25 cellular contexts compared by ENCODE assay signal in the genomic region with DNA sequence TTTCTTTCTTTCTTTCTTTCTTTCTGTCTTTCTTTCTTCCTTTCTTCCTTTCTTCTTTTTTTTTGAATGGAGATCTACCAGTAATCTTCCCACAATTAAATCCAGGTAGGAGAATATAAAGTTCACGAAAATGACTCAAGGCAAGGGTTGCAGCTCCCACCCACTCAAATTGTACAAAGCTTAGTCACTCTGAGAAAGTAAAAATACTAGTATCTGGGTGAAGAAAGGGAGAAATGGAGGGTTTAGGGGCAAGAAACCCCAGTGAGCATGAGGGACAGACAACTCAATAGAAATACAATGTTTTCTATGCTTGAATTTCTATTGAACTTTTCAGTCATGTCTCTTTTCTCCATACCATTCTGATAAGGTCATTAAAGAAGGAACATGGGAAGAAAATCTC.
DNase-seq lines count a peak whose midpoint lies in the region; ATAC-seq and TF ChIP-seq lines count a peak whose summit lies in the region.
"Had no signal": no experiment of that assay in that cellular context is flagged by ENCODE, and none has a peak within 500 bp of the region (broad histone marks: within the 10 kb centered on the region; RNA-seq: fewer than 3 reads in every experiment).

No MANE protein-coding gene starts in this region.

- H3K79me2 ChIP-seq in neural progenitor cell (ENCODE audit: low read depth): no peaks in the 10 kb centered on the region

- H3K27ac Mint-ChIP-seq in activated CD4-positive, alpha-beta memory T cell treated with anti-CD3 and anti-CD28 coated beads for 36 hours: peak overlapping the region; percentile 74
- H3K27ac Mint-ChIP-seq in activated CD4-positive, alpha-beta memory T cell treated with anti-CD3 and anti-CD28 coated beads, Interleukin-2, amount 10 ng/mL, durations not matched to agents 7 days and 5 days: no peak overlapping the region
- peak overlapping the region; percentile 94 to 99 for H3K27ac Mint-ChIP-seq in activated naive CD4-positive, alpha-beta T cell treated with anti-CD3 and anti-CD28 coated beads, Interleukin-2, amount 50 U/mL, for 72 hours
- peak overlapping the region; percentile 98 for H3K27ac Mint-ChIP-seq in activated T-helper 17 cell treated with anti-CD3 and anti-CD28 coated beads, Interleukin-2, amount 50 U/mL, for 72 hours
- peak overlapping the region; percentile 90 for H3K27ac Mint-ChIP-seq in stimulated activated effector memory CD8-positive, alpha-beta T cell treated with anti-CD3 and anti-CD28 coated beads, Interleukin-12 subunit alpha, Interleukin-12 subunit beta, amount 100 ng/mL, for 72 hours
- no peak overlapping the region for H3K27ac Mint-ChIP-seq in neural progenitor cell
- H3K27ac Mint-ChIP-seq: B cell, GM23338 had no signal

- POLR2A ChIA-PET in activated CD4-positive, alpha-beta memory T cell treated with anti-CD3 and anti-CD28 coated beads for 36 hours (lab: Charles Lee): no interaction called here
- POLR2A ChIA-PET in activated CD4-positive, alpha-beta memory T cell treated with anti-CD3 and anti-CD28 coated beads, Interleukin-2, amount 10 ng/mL, durations not matched to agents 7 days and 5 days (lab: Charles Lee): no interaction called here

- no peaks in the 10 kb centered on the region for H3K9me3 ChIP-seq in neural progenitor cell (ENCODE audit: low read depth)
- H3K9me3 ChIP-seq: A549, HAP-1 had no signal

- H3K4me3 ChIP-seq in neural progenitor cell: no peak overlapping the region
- H3K4me3 ChIP-seq: A549, GM23338, HAP-1, K562 had no signal

- H3K9me3 Mint-ChIP-seq in activated CD4-positive, alpha-beta memory T cell treated with anti-CD3 and anti-CD28 coated beads for 36 hours: peaks cover 6% of the 10 kb centered on the region
- peaks cover 5% of the 10 kb centered on the region for H3K9me3 Mint-ChIP-seq in activated CD4-positive, alpha-beta memory T cell treated with anti-CD3 and anti-CD28 coated beads, Interleukin-2, amount 10 ng/mL, durations not matched to agents 7 days and 5 days
- H3K9me3 Mint-ChIP-seq in activated naive CD4-positive, alpha-beta T cell treated with anti-CD3 and anti-CD28 coated beads, Interleukin-2, amount 50 U/mL, for 72 hours: peaks cover 0 to 4% of the 10 kb centered on the region in 2 donors
- peaks cover 8% of the 10 kb centered on the region for H3K9me3 Mint-ChIP-seq in activated T-helper 17 cell treated with anti-CD3 and anti-CD28 coated beads, Interleukin-2, amount 50 U/mL, for 72 hours
- peaks cover 3% of the 10 kb centered on the region for H3K9me3 Mint-ChIP-seq in stimulated activated effector memory CD8-positive, alpha-beta T cell treated with anti-CD3 and anti-CD28 coated beads, Interleukin-12 subunit alpha, Interleukin-12 subunit beta, amount 100 ng/mL, for 72 hours
- H3K9me3 Mint-ChIP-seq in neural progenitor cell: no peaks in the 10 kb centered on the region
- H3K9me3 Mint-ChIP-seq: GM23338 had no signal

- no peaks in the 10 kb centered on the region for H3K27me3 Mint-ChIP-seq in activated CD4-positive, alpha-beta memory T cell treated with anti-CD3 and anti-CD28 coated beads for 36 hours
- peaks cover 3% of the 10 kb centered on the region for H3K27me3 Mint-ChIP-seq in activated CD4-positive, alpha-beta memory T cell treated with anti-CD3 and anti-CD28 coated beads, Interleukin-2, amount 10 ng/mL, durations not matched to agents 7 days and 5 days
- no peaks in the 10 kb centered on the region for H3K27me3 Mint-ChIP-seq in activated T-helper 17 cell treated with anti-CD3 and anti-CD28 coated beads, Interleukin-2, amount 50 U/mL, for 72 hours
- peaks cover 12% of the 10 kb centered on the region for H3K27me3 Mint-ChIP-seq in neural progenitor cell (ENCODE audit: insufficient read depth, low read depth)
- H3K27me3 Mint-ChIP-seq: B cell had no signal

- H3K4me3 Mint-ChIP-seq in activated CD4-positive, alpha-beta memory T cell treated with anti-CD3 and anti-CD28 coated beads for 36 hours: peak overlapping the region; percentile 50
- no peak overlapping the region for H3K4me3 Mint-ChIP-seq in activated CD4-positive, alpha-beta memory T cell treated with anti-CD3 and anti-CD28 coated beads, Interleukin-2, amount 10 ng/mL, durations not matched to agents 7 days and 5 days
- H3K4me3 Mint-ChIP-seq in activated T-helper 17 cell treated with anti-CD3 and anti-CD28 coated beads, Interleukin-2, amount 50 U/mL, for 72 hours: peak overlapping the region; percentile 74
- peak overlapping the region; percentile 47 for H3K4me3 Mint-ChIP-seq in stimulated activated effector memory CD8-positive, alpha-beta T cell treated with anti-CD3 and anti-CD28 coated beads, Interleukin-12 subunit alpha, Interleukin-12 subunit beta, amount 100 ng/mL, for 72 hours
- H3K4me3 Mint-ChIP-seq in neural progenitor cell: no peak overlapping the region
- H3K4me3 Mint-ChIP-seq: B cell, CD14-positive monocyte, GM23338 had no signal

- no peaks in the 10 kb centered on the region for H3F3A ChIP-seq in neural progenitor cell (ENCODE audit: low read depth)

- DNase-seq in activated CD4-positive, alpha-beta memory T cell treated with anti-CD3 and anti-CD28 coated beads for 36 hours: no peak
- no peak for DNase-seq in activated CD4-positive, alpha-beta memory T cell treated with anti-CD3 and anti-CD28 coated beads, Interleukin-2, amount 10 ng/mL, durations not matched to agents 7 days and 5 days
- no peak for DNase-seq in activated naive CD4-positive, alpha-beta T cell treated with anti-CD3 and anti-CD28 coated beads, Interleukin-2, amount 50 U/mL, for 72 hours (ENCODE audit: low spot score in 2 of 2)
- no peak for DNase-seq in activated naive CD4-positive, alpha-beta T cell treated with Interleukin-2 at 50 U/mL for 16 hours
- DNase-seq in stimulated activated effector memory CD8-positive, alpha-beta T cell treated with anti-CD3 and anti-CD28 coated beads, Interleukin-12 subunit alpha, Interleukin-12 subunit beta, amount 100 ng/mL, for 72 hours (ENCODE audit: low spot score in 2 of 2): no peak
- no peak for DNase-seq in NOMO-1 treated with DMSO at 0.1 percent for 48 hours (lab: John Stamatoyannopoulos, UW; ENCODE audit: unreplicated experiment)
- no peak for DNase-seq in neural progenitor cell (ENCODE audit: low spot score)
- DNase-seq: DMS53, GDM1, MM.1S, NCI-H1048, NCI-H1417 treated with DMSO at 0.1 percent for 48 hours, NCI-H187, NCI-H2107, NCI-H446 treated with DMSO at 0.1 percent for 48 hours, NCI-H526 treated with DMSO at 0.1 percent for 48 hours had no signal

- CTCF ChIA-PET in activated CD4-positive, alpha-beta memory T cell treated with anti-CD3 and anti-CD28 coated beads for 36 hours (lab: Charles Lee): no interaction called here
- CTCF ChIA-PET in activated CD4-positive, alpha-beta memory T cell treated with anti-CD3 and anti-CD28 coated beads, Interleukin-2, amount 10 ng/mL, durations not matched to agents 7 days and 5 days (lab: Charles Lee): interaction anchor here (0.6 kb wide), 1 partner anchor 64 kb away, joined by 3 read pairs; no protein-coding TSS in a partner anchor

- peaks cover 23% of the 10 kb centered on the region for H3K4me1 Mint-ChIP-seq in activated CD4-positive, alpha-beta memory T cell treated with anti-CD3 and anti-CD28 coated beads for 36 hours (ENCODE audit: low read depth)
- peaks cover 29% of the 10 kb centered on the region for H3K4me1 Mint-ChIP-seq in activated CD4-positive, alpha-beta memory T cell treated with anti-CD3 and anti-CD28 coated beads, Interleukin-2, amount 10 ng/mL, durations not matched to agents 7 days and 5 days
- peaks cover 19% of the 10 kb centered on the region for H3K4me1 Mint-ChIP-seq in activated T-helper 17 cell treated with anti-CD3 and anti-CD28 coated beads, Interleukin-2, amount 50 U/mL, for 72 hours
- peaks cover 18% of the 10 kb centered on the region for H3K4me1 Mint-ChIP-seq in stimulated activated effector memory CD8-positive, alpha-beta T cell treated with anti-CD3 and anti-CD28 coated beads, Interleukin-12 subunit alpha, Interleukin-12 subunit beta, amount 100 ng/mL, for 72 hours
- no peaks in the 10 kb centered on the region for H3K4me1 Mint-ChIP-seq in neural progenitor cell
- H3K4me1 Mint-ChIP-seq: B cell, CD14-positive monocyte had no signal

- H3K27ac ChIP-seq in neural progenitor cell: no peak overlapping the region
- H3K27ac ChIP-seq: A549, HL-60 had no signal

- H3K27me3 ChIP-seq in neural progenitor cell: no peaks in the 10 kb centered on the region

- H3K36me3 Mint-ChIP-seq in activated CD4-positive, alpha-beta memory T cell treated with anti-CD3 and anti-CD28 coated beads for 36 hours: no peaks in the 10 kb centered on the region
- H3K36me3 Mint-ChIP-seq in activated CD4-positive, alpha-beta memory T cell treated with anti-CD3 and anti-CD28 coated beads, Interleukin-2, amount 10 ng/mL, durations not matched to agents 7 days and 5 days (ENCODE audit: low read depth): peaks cover 11% of the 10 kb centered on the region
- H3K36me3 Mint-ChIP-seq in activated naive CD4-positive, alpha-beta T cell treated with anti-CD3 and anti-CD28 coated beads, Interleukin-2, amount 50 U/mL, for 72 hours: peaks cover under 1 to 12% of the 10 kb centered on the region in 2 donors
- H3K36me3 Mint-ChIP-seq in activated T-helper 17 cell treated with anti-CD3 and anti-CD28 coated beads, Interleukin-2, amount 50 U/mL, for 72 hours (ENCODE audit: low read depth): peaks cover 7% of the 10 kb centered on the region
- H3K36me3 Mint-ChIP-seq in stimulated activated effector memory CD8-positive, alpha-beta T cell treated with anti-CD3 and anti-CD28 coated beads, Interleukin-12 subunit alpha, Interleukin-12 subunit beta, amount 100 ng/mL, for 72 hours: peaks cover 5% of the 10 kb centered on the region
- no peaks in the 10 kb centered on the region for H3K36me3 Mint-ChIP-seq in neural progenitor cell
- H3K36me3 Mint-ChIP-seq: CD14-positive monocyte had no signal

- no peaks in the 10 kb centered on the region for H3K36me3 ChIP-seq in neural progenitor cell
- H3K36me3 ChIP-seq: HAP-1 had no signal

- H3K4me1 ChIP-seq in neural progenitor cell: no peaks in the 10 kb centered on the region
- H3K4me1 ChIP-seq: A549, HAP-1 had no signal

- no peak for TF ChIP-seq CTCF in neural progenitor cell (IDR thresholded peaks at IDR 0.05)

- no peak overlapping the region for H3K9ac ChIP-seq in neural progenitor cell

- no peaks in the 10 kb centered on the region for H4K20me1 ChIP-seq in neural progenitor cell (ENCODE audit: low read depth)

- peak; percentile 43 to 51 for ATAC-seq in activated naive CD4-positive, alpha-beta T cell treated with anti-CD3 and anti-CD28 coated beads, Interleukin-2, amount 50 U/mL, for 72 hours
- peak; percentile 50 for ATAC-seq in activated T-helper 17 cell treated with anti-CD3 and anti-CD28 coated beads, Interleukin-2, amount 50 U/mL, for 72 hours (replicated peaks)
- no peak for ATAC-seq in stimulated activated effector memory CD8-positive, alpha-beta T cell treated with anti-CD3 and anti-CD28 coated beads, Interleukin-12 subunit alpha, Interleukin-12 subunit beta, amount 100 ng/mL, for 72 hours
- ATAC-seq: A549, GM23338, HepG2, K562 had no signal

- no peak overlapping the region for H3K4me2 ChIP-seq in neural progenitor cell
- H3K4me2 ChIP-seq: A549, GM23338 had no signal

- no peak overlapping the region for H2AFZ ChIP-seq in neural progenitor cell (replicated peaks)

- intact Hi-C loops in activated CD4-positive, alpha-beta memory T cell treated with anti-CD3 and anti-CD28 coated beads for 36 hours (cut with micrococcal nuclease): loop anchor here (2.0 kb wide), 2 partner anchors 60 to 194 kb away; no protein-coding TSS in a partner anchor

Comparison
In these comparisons a context has a peak if more than half of its experiments do, and no peak if none do; other contexts are left out.
1. H3K27ac Mint-ChIP-seq: peak in activated CD4-positive, alpha-beta memory T cell treated with anti-CD3 and anti-CD28 coated beads for 36 hours (single experiment), activated naive CD4-positive, alpha-beta T cell treated with anti-CD3 and anti-CD28 coated beads, Interleukin-2, amount 50 U/mL, for 72 hours (2 of 2), activated T-helper 17 cell treated with anti-CD3 and anti-CD28 coated beads, Interleukin-2, amount 50 U/mL, for 72 hours (single experiment) and stimulated activated effector memory CD8-positive, alpha-beta T cell treated with anti-CD3 and anti-CD28 coated beads, Interleukin-12 subunit alpha, Interleukin-12 subunit beta, amount 100 ng/mL, for 72 hours (single experiment); none in activated CD4-positive, alpha-beta memory T cell treated with anti-CD3 and anti-CD28 coated beads, Interleukin-2, amount 10 ng/mL, durations not matched to agents 7 days and 5 days (single experiment) and neural progenitor cell (single experiment).
2. H3K4me3 Mint-ChIP-seq: peak in activated CD4-positive, alpha-beta memory T cell treated with anti-CD3 and anti-CD28 coated beads for 36 hours (single experiment), activated T-helper 17 cell treated with anti-CD3 and anti-CD28 coated beads, Interleukin-2, amount 50 U/mL, for 72 hours (single experiment) and stimulated activated effector memory CD8-positive, alpha-beta T cell treated with anti-CD3 and anti-CD28 coated beads, Interleukin-12 subunit alpha, Interleukin-12 subunit beta, amount 100 ng/mL, for 72 hours (single experiment); none in activated CD4-positive, alpha-beta memory T cell treated with anti-CD3 and anti-CD28 coated beads, Interleukin-2, amount 10 ng/mL, durations not matched to agents 7 days and 5 days (single experiment) and neural progenitor cell (single experiment).